Comparison of ENCODE assay signal across 8 cellular contexts in the genomic region with DNA sequence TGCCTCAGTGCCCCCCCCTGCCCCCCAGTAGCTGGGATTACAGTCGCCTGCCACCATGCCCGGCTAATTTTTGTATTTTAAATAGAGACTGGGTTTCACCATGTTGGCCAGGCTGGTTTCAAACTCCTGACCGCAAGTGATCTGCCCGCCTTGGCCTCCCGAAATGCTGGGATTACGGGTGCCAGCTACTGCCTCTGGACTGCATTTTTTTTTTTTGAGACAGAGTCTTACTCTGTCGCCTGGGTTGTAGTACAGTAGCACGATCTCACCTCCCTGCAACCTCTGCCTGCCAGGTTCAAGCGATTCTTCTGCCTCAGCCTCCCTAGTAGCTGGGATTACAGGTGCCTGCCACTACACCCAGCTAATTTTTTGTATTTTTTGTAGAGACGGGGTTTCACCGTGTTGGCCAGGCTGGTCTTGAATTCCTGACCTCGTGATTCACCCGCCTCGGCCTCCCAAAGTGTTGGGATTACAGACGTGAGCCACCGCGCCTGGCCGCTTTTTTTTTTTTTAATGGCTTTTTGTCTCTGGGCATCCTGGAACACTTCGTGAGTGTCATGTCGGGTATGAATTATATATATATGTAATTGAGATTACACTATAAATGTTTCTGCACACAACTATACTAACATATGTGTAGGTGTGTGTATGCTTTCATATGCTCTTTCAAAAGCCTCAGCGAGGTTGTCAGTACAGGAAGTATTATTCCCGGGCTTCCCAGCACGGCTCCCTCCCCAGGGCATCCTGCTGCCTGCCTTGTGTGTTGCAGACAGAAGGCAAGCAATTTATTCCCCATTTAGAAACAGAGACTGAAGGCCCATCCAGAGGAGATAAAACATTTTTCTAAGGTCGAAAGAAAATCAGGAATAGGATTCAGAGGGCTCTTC. TPM values are rescaled to one million over a fixed set of nuclear protein-coding genes. Genes with fewer than 3 reads are reported as not detected.
DNase-seq lines count a peak whose midpoint lies in the region; ATAC-seq and TF ChIP-seq lines count a peak whose summit lies in the region.
"Not testable (repeated sequence)": the region's sequence is repeated elsewhere in the genome, so short reads cannot be mapped to it uniquely, and the experiment has no call there.

No MANE protein-coding gene starts in this region.

- H3K27ac ChIP-seq in HCT116 (ENCODE audit: low read depth, low read length): not testable (repeated sequence)
- H3K27ac ChIP-seq in VCaP (peak overlapping the region; percentile 14; the same call in 1 of the 2 replicates), body of pancreas (peak overlapping the region in 3 of 4 donors; percentile 46 to 55 (median 51)), esophagus squamous epithelium (peak overlapping the region; percentile 43 to 91 (median 68))

- H4K20me1 ChIP-seq in HCT116 (ENCODE audit: insufficient read depth): not testable (repeated sequence)

- not testable (repeated sequence) for DNase-seq in BJ (ENCODE audit: low read depth); HCT116 (ENCODE audit: low read depth, low spot score); esophagus squamous epithelium (lab: John Stamatoyannopoulos, UW); retinal pigment epithelial cell (ENCODE audit: low read depth)
- DNase-seq in NCI-H2171 (lab: John Stamatoyannopoulos, UW): peak; percentile 22
- DNase-seq in body of pancreas: peak in 1 of 4 donors; percentile 23
- peak; percentile 48 for DNase-seq in left kidney (ENCODE audit: low read depth, low spot score)

- not testable (repeated sequence) for H2AFZ ChIP-seq in HCT116 (ENCODE audit: low read depth, low read length, poor library complexity, severe bottlenecking)

- not testable (repeated sequence) for H3K9me3 ChIP-seq in HCT116 (ENCODE audit: control insufficient read depth in 1 of 2, insufficient read depth in 1 of 2, low read depth in 1 of 2, low read length in 2 of 2); body of pancreas; esophagus squamous epithelium

- H3K9me2 ChIP-seq in HCT116 (ENCODE audit: insufficient read depth): not testable (repeated sequence)

- peaks cover 54% of the 10 kb centered on the region for H3K79me2 ChIP-seq in HCT116 (ENCODE audit: insufficient read depth, low read length)

- peaks cover 6 to 16% of the 10 kb centered on the region in 2 experiments; a peak in 3 of 4 replicates for H3K4me1 ChIP-seq in HCT116 (ENCODE audit: control insufficient read depth in 1 of 2, insufficient read depth in 2 of 2, low read length in 2 of 2)
- H3K4me1 ChIP-seq in body of pancreas: peaks cover 21% of the 10 kb centered on the region
- H3K4me1 ChIP-seq in esophagus squamous epithelium: peaks cover 36 to 100% (median 70%) of the 10 kb centered on the region in 3 donors

- RAD21 ChIA-PET in HCT116 (lab: Charles Lee; ENCODE audit: low non-redundant PET in 1 of 2, low total read pairs in 2 of 2, uncharacterized antibody in 2 of 2, unreplicated experiment in 2 of 2): not testable (repeated sequence)

- peak overlapping the region; percentile 28 for H3K9ac ChIP-seq in HCT116 (ENCODE audit: low read length)

- BruUV-seq in HCT116 (replicated peaks; lab: Mats Ljungman, UMichigan): not testable (repeated sequence)

- not testable (repeated sequence) for H3K36me3 ChIP-seq in BJ (ENCODE audit: control insufficient read depth, insufficient read depth, low read length); HCT116 (ENCODE audit: control insufficient read depth in 1 of 2, insufficient read depth in 2 of 2, low read length in 2 of 2); body of pancreas (replicated peaks in 1 of 2; ENCODE audit: insufficient read depth in 1 of 2, low read depth in 2 of 2)
- H3K36me3 ChIP-seq in esophagus squamous epithelium: peaks cover 0 to 19% (median 0%) of the 10 kb centered on the region in 3 donors

- TF ChIP-seq CTCF in BJ (IDR thresholded peaks at IDR 0.05; ENCODE audit: insufficient read depth, low read depth, low read length) (peak; percentile 22; the same call in 1 of the 2 replicates), esophagus squamous epithelium (IDR thresholded peaks at IDR 0.05) (peak in 1 of 6 experiments; percentile 8), retinal pigment epithelial cell (conservative IDR thresholded peaks at IDR 0.05; ENCODE audit: low read depth, low read length) (peak; percentile 4)
- TF ChIP-seq CTCF in HCT116 (IDR thresholded peaks at IDR 0.05 in 2 of 3, conservative IDR thresholded peaks at IDR 0.05 in 1 of 3; ENCODE audit: borderline replicate concordance in 1 of 3, insufficient read depth in 1 of 3, low read depth in 2 of 3, low read length in 2 of 3); VCaP (conservative IDR thresholded peaks at IDR 0.05); body of pancreas (IDR thresholded peaks at IDR 0.05): not testable (repeated sequence)

- not testable (repeated sequence) for TF ChIP-seq POLR2A in HCT116 (IDR thresholded peaks at IDR 0.05; ENCODE audit: borderline replicate concordance, extremely low read depth, insufficient read depth, insufficient read length); body of pancreas (IDR thresholded peaks at IDR 0.05); esophagus squamous epithelium (IDR thresholded peaks at IDR 0.05)

- peak; percentile 84 for ATAC-seq in HCT116
- peak; percentile 41 for ATAC-seq in body of pancreas

- CTCF ChIA-PET in BJ (lab: Yijun Ruan, JAX): interaction anchor here (0.7 to 1.6 kb wide), 4 partner anchors 47 to 103 kb away, joined by 3 to 9 read pairs (median 4); no protein-coding TSS in a partner anchor
- CTCF ChIA-PET in HCT116 (lab: Charles Lee): not testable (repeated sequence)

- TF ChIP-seq RAD21 in HCT116 (IDR thresholded peaks at IDR 0.05; ENCODE audit: low read depth): not testable (repeated sequence)

- H3K4me2 ChIP-seq in HCT116 (ENCODE audit: low read length): peak overlapping the region; percentile 68

- intact Hi-C loops in HCT116 (cut with micrococcal nuclease); body of pancreas (cut with DNase I); esophagus squamous epithelium (cut with DNase I): not testable (repeated sequence)

- H3K27me3 ChIP-seq in BJ (ENCODE audit: control insufficient read depth, insufficient read depth, low read length); HCT116 (ENCODE audit: insufficient read depth, low read length); body of pancreas; esophagus squamous epithelium: not testable (repeated sequence)

- H3K4me3 ChIP-seq in BJ (ENCODE audit: low read depth, low read length); body of pancreas; esophagus squamous epithelium; retinal pigment epithelial cell (ENCODE audit: low read length): not testable (repeated sequence)
- peak overlapping the region in 1 of 2 experiments; percentile 28; a peak in 2 of 4 replicates for H3K4me3 ChIP-seq in HCT116 (replicated peaks in 1 of 2; ENCODE audit: low read depth in 1 of 2, low read length in 2 of 2)

- WGBS in body of pancreas, 2 donors: 60 to 61% methylated on average over 22 to 24 of the region's 24 CpGs
- WGBS in esophagus squamous epithelium, 2 donors: 33 to 44% methylated on average over 21 to 24 of the region's 24 CpGs

- POLR2A ChIA-PET in BJ (lab: Charles Lee); HCT116 (lab: Charles Lee): not testable (repeated sequence)

TF ChIP-seq in HCT116, 20 proteins besides CTCF, POLR2A, EP300 and RAD21:
- 0 out of 2 replicates have a peak, but pooled peaks have one; percentile 16 for TF ChIP-seq CBX3 (IDR thresholded peaks at IDR 0.05; ENCODE audit: low read depth)

RNA-seq across cellular contexts. Expression of gene HK1, which starts 47.6 kb away (rescaled TPM):
- 39.7 and 47.5 TPM in 2 replicates for polyA plus RNA-seq in BJ (2011; rRNA removed)
- 46.0 and 54.7 TPM in 2 replicates for polyA minus RNA-seq in BJ (2011; rRNA and poly(A)+ RNA removed)
- total RNA-seq in HCT116 (2021; ENCODE audit: unreplicated experiment) (50.3 TPM), body of pancreas (10 to 100 TPM; 15.8 to 17.1 TPM), esophagus squamous epithelium (100 to 1,000 TPM; 130 to 189 (median 142) TPM)
- polyA plus RNA-seq in HCT116 (2012): 74.9 and 80.9 TPM in 2 replicates
